ENCODE assay signal across 25 cellular contexts in the genomic region with DNA sequence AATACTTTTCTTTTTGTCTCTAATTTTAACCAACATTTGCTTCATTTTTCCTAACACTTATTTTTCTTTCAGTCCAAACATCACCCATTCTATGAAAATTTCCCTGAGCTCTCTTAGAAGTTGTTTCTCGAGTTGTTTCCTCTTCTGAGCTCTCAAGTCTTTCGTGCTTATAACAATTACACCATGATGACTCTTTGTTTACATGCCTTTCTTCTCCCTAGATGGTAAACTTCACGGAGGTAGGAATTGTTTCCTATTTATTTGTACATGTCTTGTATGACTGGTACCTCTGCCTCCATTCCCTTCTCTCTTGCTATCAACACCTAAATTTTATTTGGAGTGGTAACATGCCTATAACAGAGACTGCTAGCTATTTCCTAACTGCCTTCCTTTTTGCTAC.
"Had no signal": no experiment of that assay in that cellular context is flagged by ENCODE, and none has a peak within 500 bp of the region (broad histone marks: within the 10 kb centered on the region; RNA-seq: fewer than 3 reads in every experiment).

No MANE protein-coding gene starts in this region.

- H3K27ac Mint-ChIP-seq: activated B cell treated with CpG ODN at 0.5 μM for 24 hours; activated CD4-positive, alpha-beta memory T cell treated with anti-CD3 and anti-CD28 coated beads for 36 hours; activated CD4-positive, alpha-beta T cell treated with anti-CD3 and anti-CD28 coated beads, Interleukin-2, amount 10 ng/mL, durations not matched to agents 7 days and 5 days; activated naive CD4-positive, alpha-beta T cell treated with anti-CD3 and anti-CD28 coated beads, Interleukin-2, amount 50 U/mL, for 72 hours; activated naive CD8-positive, alpha-beta T cell treated with anti-CD3 and anti-CD28 coated beads, Interleukin-2, amount 50 U/mL, for 24 hours; brain; T-helper 1 cell treated with Interleukin-12 subunit alpha and Interleukin-12 subunit beta and Interleukin-4 antibody, amounts not matched to agents 30 μg/mL and 1 μg/mL, for 36 hours had no signal

- H3K4me3 ChIP-seq: cardiac muscle cell, K562, SJCRH30 had no signal

- H3K4me1 ChIP-seq: SJCRH30 had no signal

- H3K27me3 Mint-ChIP-seq: activated B cell treated with CpG ODN at 0.5 μM for 24 hours; activated CD4-positive, alpha-beta memory T cell treated with anti-CD3 and anti-CD28 coated beads for 36 hours; activated CD4-positive, alpha-beta T cell treated with anti-CD3 and anti-CD28 coated beads, Interleukin-2, amount 10 ng/mL, durations not matched to agents 7 days and 5 days; activated naive CD8-positive, alpha-beta T cell treated with anti-CD3 and anti-CD28 coated beads, Interleukin-2, amount 50 U/mL, for 24 hours; brain had no signal

- H3K27me3 ChIP-seq: cardiac muscle cell, SJCRH30 had no signal

- H3K9me3 ChIP-seq: SJCRH30 had no signal

- DNase-seq: activated B cell treated with CpG ODN at 0.5 μM for 24 hours; activated CD4-positive, alpha-beta memory T cell treated with anti-CD3 and anti-CD28 coated beads for 36 hours; activated CD4-positive, alpha-beta T cell treated with anti-CD3 and anti-CD28 coated beads for 1 hour; activated CD4-positive, alpha-beta T cell treated with anti-CD3 and anti-CD28 coated beads, Interleukin-2, amount 10 ng/mL, durations not matched to agents 7 days and 5 days; activated CD8-positive, alpha-beta memory T cell treated with anti-CD3 and anti-CD28 coated beads for 24 hours; activated naive CD8-positive, alpha-beta T cell treated with anti-CD3 and anti-CD28 coated beads, Interleukin-2, amount 50 U/mL, for 24 hours; amygdala; NCI-H1048; NCI-H146; NCI-H2029; NCI-H2107; NCI-H2171 treated with DMSO at 0.1 percent for 48 hours; NCI-H226; NCI-H510A; NCI-H82; Right ventricle myocardium superior; SJCRH30; T-helper 9 cell had no signal

- H3K27ac ChIP-seq: cardiac muscle cell, RWPE1, SJCRH30 had no signal

- ATAC-seq: activated naive CD4-positive, alpha-beta T cell treated with anti-CD3 and anti-CD28 coated beads, Interleukin-2, amount 50 U/mL, for 72 hours; activated naive CD8-positive, alpha-beta T cell treated with anti-CD3 and anti-CD28 coated beads, Interleukin-2, amount 50 U/mL, for 24 hours; K562; Panc1 had no signal

- H3K36me3 ChIP-seq: SJCRH30 had no signal

- H3K9me3 Mint-ChIP-seq: activated B cell treated with CpG ODN at 0.5 μM for 24 hours; activated CD4-positive, alpha-beta memory T cell treated with anti-CD3 and anti-CD28 coated beads for 36 hours; activated CD4-positive, alpha-beta T cell treated with anti-CD3 and anti-CD28 coated beads, Interleukin-2, amount 10 ng/mL, durations not matched to agents 7 days and 5 days; activated naive CD4-positive, alpha-beta T cell treated with anti-CD3 and anti-CD28 coated beads, Interleukin-2, amount 50 U/mL, for 72 hours; activated naive CD8-positive, alpha-beta T cell treated with anti-CD3 and anti-CD28 coated beads, Interleukin-2, amount 50 U/mL, for 24 hours; brain; T-helper 1 cell treated with Interleukin-12 subunit alpha and Interleukin-12 subunit beta and Interleukin-4 antibody, amounts not matched to agents 30 μg/mL and 1 μg/mL, for 36 hours had no signal

- H3K4me3 Mint-ChIP-seq: activated B cell treated with CpG ODN at 0.5 μM for 24 hours; activated CD4-positive, alpha-beta memory T cell treated with anti-CD3 and anti-CD28 coated beads for 36 hours; activated CD4-positive, alpha-beta T cell treated with anti-CD3 and anti-CD28 coated beads, Interleukin-2, amount 10 ng/mL, durations not matched to agents 7 days and 5 days; activated naive CD8-positive, alpha-beta T cell treated with anti-CD3 and anti-CD28 coated beads, Interleukin-2, amount 50 U/mL, for 24 hours; T-helper 1 cell treated with Interleukin-12 subunit alpha and Interleukin-12 subunit beta and Interleukin-4 antibody, amounts not matched to agents 30 μg/mL and 1 μg/mL, for 36 hours had no signal
